ENCODE assay signal across 25 cellular contexts in the genomic region with DNA sequence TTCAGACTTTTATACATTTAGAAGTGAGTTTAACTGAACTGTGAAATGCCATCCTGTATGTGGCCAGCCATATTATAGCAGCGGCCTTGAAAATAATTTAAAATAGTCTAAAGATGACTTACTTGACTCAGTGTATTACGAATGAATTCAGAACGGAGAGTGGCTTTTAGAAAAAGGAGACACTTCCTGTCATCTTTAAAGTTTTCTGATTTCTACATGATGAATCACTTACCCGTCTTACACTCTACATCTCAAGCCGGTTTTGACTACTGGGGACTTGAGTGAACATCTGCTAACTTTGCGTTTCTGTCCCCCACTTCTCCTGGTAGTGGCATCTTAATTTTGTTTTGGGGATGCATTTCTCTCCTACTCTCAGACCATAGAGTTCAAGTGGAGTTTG.
DNase-seq lines count a peak whose midpoint lies in the region; ATAC-seq and TF ChIP-seq lines count a peak whose summit lies in the region.
"Had no signal": no experiment of that assay in that cellular context is flagged by ENCODE, and none has a peak within 500 bp of the region (broad histone marks: within the 10 kb centered on the region; RNA-seq: fewer than 3 reads in every experiment).

No MANE protein-coding gene starts in this region.

- H4K20me1 ChIP-seq in GM23248 (ENCODE audit: insufficient read depth): no peaks in the 10 kb centered on the region

- H3K27ac Mint-ChIP-seq in activated T-helper 17 cell treated with anti-CD3 and anti-CD28 coated beads, Interleukin-2, amount 50 U/mL, for 72 hours: no peak overlapping the region
- H3K27ac Mint-ChIP-seq: B cell; CD8-positive, alpha-beta memory T cell had no signal

- no peaks in the 10 kb centered on the region for H3K4me1 Mint-ChIP-seq in activated T-helper 17 cell treated with anti-CD3 and anti-CD28 coated beads, Interleukin-2, amount 50 U/mL, for 72 hours
- H3K4me1 Mint-ChIP-seq: CD8-positive, alpha-beta memory T cell had no signal

- TF ChIP-seq CTCF in fibroblast of mammary gland (conservative IDR thresholded peaks at IDR 0.05; ENCODE audit: control insufficient read depth, insufficient read depth, low read depth, low read length): no peak

- no peak overlapping the region for H3K9ac ChIP-seq in GM23248

- peak overlapping the region; percentile 70 for H3K4me2 ChIP-seq in GM23248 (ENCODE audit: unreplicated experiment)
- H3K4me2 ChIP-seq: A549 had no signal

- H3K4me1 ChIP-seq in GM23248 (ENCODE audit: insufficient read depth) (peaks cover 44% of the 10 kb centered on the region), SJSA1 (replicated peaks) (peaks cover 22% of the 10 kb centered on the region)
- H3K4me1 ChIP-seq: A549, SJCRH30 had no signal

- H3K9me3 ChIP-seq in GM23248 (ENCODE audit: low read depth) (no peaks in the 10 kb centered on the region), SJSA1 (replicated peaks) (no peaks in the 10 kb centered on the region)
- H3K9me3 ChIP-seq: A549, SJCRH30 had no signal

- H3K9me3 Mint-ChIP-seq in activated T-helper 17 cell treated with anti-CD3 and anti-CD28 coated beads, Interleukin-2, amount 50 U/mL, for 72 hours: peaks cover 17% of the 10 kb centered on the region

- H3K4me3 Mint-ChIP-seq in activated T-helper 17 cell treated with anti-CD3 and anti-CD28 coated beads, Interleukin-2, amount 50 U/mL, for 72 hours: no peak overlapping the region
- H3K4me3 Mint-ChIP-seq: B cell; CD8-positive, alpha-beta memory T cell had no signal

- H3K36me3 ChIP-seq in GM23248 (ENCODE audit: low read depth): no peaks in the 10 kb centered on the region
- H3K36me3 ChIP-seq in SJSA1: no peaks in the 10 kb centered on the region
- H3K36me3 ChIP-seq: SJCRH30 had no signal

- no peaks in the 10 kb centered on the region for H3K79me2 ChIP-seq in GM23248 (ENCODE audit: insufficient read depth)

- H3K36me3 Mint-ChIP-seq in activated T-helper 17 cell treated with anti-CD3 and anti-CD28 coated beads, Interleukin-2, amount 50 U/mL, for 72 hours (ENCODE audit: low read depth): no peaks in the 10 kb centered on the region
- H3K36me3 Mint-ChIP-seq: CD8-positive, alpha-beta memory T cell had no signal

- 10% methylated on average over 6 of the region's 6 CpGs for WGBS in GM23248 (ENCODE audit: low coverage in 1 of 2, low lambda C conversion rate in 2 of 2, missing lambda C conversion rate in 2 of 2), 2 experiments

- no peaks in the 10 kb centered on the region for H3K9me2 ChIP-seq in GM23248 (ENCODE audit: insufficient read depth)

- H3K27me3 Mint-ChIP-seq in activated T-helper 17 cell treated with anti-CD3 and anti-CD28 coated beads, Interleukin-2, amount 50 U/mL, for 72 hours: no peaks in the 10 kb centered on the region
- H3K27me3 Mint-ChIP-seq: B cell; CD8-positive, alpha-beta memory T cell had no signal

- H3K27ac ChIP-seq in GM23248: peak overlapping the region; percentile 31
- peak overlapping the region; percentile 22; the same call in 1 of the 2 replicates for H3K27ac ChIP-seq in SJSA1
- H3K27ac ChIP-seq: A549, C4-2B, SJCRH30 had no signal

- in situ Hi-C loops in GM23248 (cut with MboI): no loop called here

- peaks cover 36% of the 10 kb centered on the region for H3F3A ChIP-seq in GM23248 (ENCODE audit: insufficient read depth)

- peak; percentile 67 for DNase-seq in GM23248
- DNase-seq in SJSA1 (ENCODE audit: low read depth in 1 of 2, low spot score in 2 of 2): peak in 1 of 2 experiments; percentile 1
- peak; percentile 60 for DNase-seq in fibroblast of mammary gland (ENCODE audit: low read depth)
- DNase-seq in NCI-H187 (lab: John Stamatoyannopoulos, UW): no peak
- no peak for DNase-seq in cerebellum (ENCODE audit: low spot score)
- DNase-seq: Calu3; CD8-positive, alpha-beta memory T cell; DMS153; GF-D8; Kasumi-1; NCI-H1105; NCI-H1436 treated with DMSO at 0.1 percent for 48 hours; NCI-H2029; NCI-H446; NCI-H524 treated with DMSO at 0.1 percent for 48 hours; NCI-H774; SJCRH30; T-helper 1 cell had no signal

- H3K4me3 ChIP-seq in GM23248 (no peak overlapping the region), SJSA1 (no peak overlapping the region), fibroblast of mammary gland (ENCODE audit: control insufficient read depth, low read depth, low read length) (no peak overlapping the region)
- H3K4me3 ChIP-seq: A549, K562, SJCRH30 had no signal

- no peak overlapping the region for H2AFZ ChIP-seq in GM23248

- no peak for ATAC-seq in activated T-helper 17 cell treated with anti-CD3 and anti-CD28 coated beads, Interleukin-2, amount 50 U/mL, for 72 hours (replicated peaks)
- ATAC-seq in HG03045 (IDR thresholded peaks at IDR 0.05; ENCODE audit: unreplicated experiment): no peak
- ATAC-seq: A549, K562, Right ventricle myocardium inferior had no signal

- no peaks in the 10 kb centered on the region for H3K27me3 ChIP-seq in GM23248 (replicated peaks; ENCODE audit: insufficient read depth)
- no peaks in the 10 kb centered on the region for H3K27me3 ChIP-seq in SJSA1 (replicated peaks)
- H3K27me3 ChIP-seq: SJCRH30 had no signal

Comparison
In these comparisons a context has a peak if more than half of its experiments do, and no peak if none do; other contexts are left out.
1. DNase-seq: peak in GM23248 (single experiment) and fibroblast of mammary gland (single experiment); none in NCI-H187 (0 of 2) and cerebellum (single experiment).